ENCODE assay signal across 10 cellular contexts in the genomic region with DNA sequence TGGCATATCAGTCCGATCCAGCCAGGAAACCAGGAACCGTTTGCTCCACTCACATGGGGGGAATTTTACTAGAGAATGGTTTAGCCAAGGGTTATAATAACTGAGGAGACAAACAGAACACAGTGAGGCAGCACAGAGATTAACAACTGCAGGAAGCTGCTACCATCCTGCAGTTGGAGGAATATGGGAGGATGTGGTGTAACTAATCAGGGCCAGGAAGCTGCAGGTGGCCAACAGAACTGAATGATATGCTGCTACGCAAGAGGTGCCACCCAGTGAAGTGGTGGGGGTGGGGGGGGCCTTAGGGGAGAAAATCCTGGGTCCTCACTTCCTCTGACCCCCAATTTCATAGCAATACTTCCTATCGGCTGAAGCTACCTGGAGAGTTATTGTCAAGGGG.
DNase-seq lines count a peak whose midpoint lies in the region; ATAC-seq and TF ChIP-seq lines count a peak whose summit lies in the region.
"Had no signal": no experiment of that assay in that cellular context is flagged by ENCODE, and none has a peak within 500 bp of the region (broad histone marks: within the 10 kb centered on the region; RNA-seq: fewer than 3 reads in every experiment).

No MANE protein-coding gene starts in this region.

- intact Hi-C loops in CD4-positive, alpha-beta T cell (cut with DNase I, micrococcal nuclease), result loop anchor here (1.0 to 10.0 kb wide), 3 partner anchors 13 to 872 kb away; no protein-coding TSS in a partner anchor
- intact Hi-C loops in aorta (cut with DNase I), result no loop called here

- peak overlapping the region; percentile 76 for H3K4me3 Mint-ChIP-seq in CD4-positive, alpha-beta T cell
- H3K4me3 Mint-ChIP-seq in T-helper 1 cell treated with Interleukin-12 subunit alpha and Interleukin-12 subunit beta and Interleukin-4 antibody, amounts not matched to agents 30 μg/mL and 1 μg/mL, for 36 hours, result peak overlapping the region; percentile 67
- no peak overlapping the region for H3K4me3 Mint-ChIP-seq in mesothelial cell of epicardium

- no peaks in the 10 kb centered on the region for H3K27me3 Mint-ChIP-seq in CD4-positive, alpha-beta T cell
- H3K27me3 Mint-ChIP-seq in T-helper 1 cell treated with Interleukin-12 subunit alpha and Interleukin-12 subunit beta and Interleukin-4 antibody, amounts not matched to agents 30 μg/mL and 1 μg/mL, for 36 hours (ENCODE audit: low read depth), result no peaks in the 10 kb centered on the region
- H3K27me3 Mint-ChIP-seq in mesothelial cell of epicardium (ENCODE audit: low read depth), result no peaks in the 10 kb centered on the region

- H3K27me3 ChIP-seq in CD4-positive, alpha-beta T cell (ENCODE audit: control insufficient read depth, insufficient read depth, low read length), result no peaks in the 10 kb centered on the region
- no peaks in the 10 kb centered on the region for H3K27me3 ChIP-seq in aorta (ENCODE audit: control insufficient read depth in 1 of 2, insufficient read depth in 2 of 2, low read length in 1 of 2)

- POLR2A ChIA-PET in CD4-positive, alpha-beta T cell (lab: Charles Lee), result interaction anchor here (1.1 to 9.1 kb wide), 10 partner anchors 12 to 880 kb away, joined by 3 to 104 read pairs (median 4); a partner anchor contains a TSS

- DNase-seq in CD4-positive, alpha-beta T cell, result peak in 6 of 10 experiments; percentile 12 to 42 (median 27)
- peak; percentile 30 for DNase-seq in germinal center (ENCODE audit: low spot score)
- DNase-seq in aorta, result no peak
- no peak for DNase-seq in left lobe of liver (ENCODE audit: low spot score)
- DNase-seq in mesothelial cell of epicardium (ENCODE audit: low spot score in 2 of 2, unreplicated experiment in 2 of 2), result no peak
- DNase-seq: NCI-H1048 had no signal

- H3K27ac ChIP-seq in CD4-positive, alpha-beta T cell (ENCODE audit: low read depth, low read length), result peak overlapping the region; percentile 38
- no peak overlapping the region for H3K27ac ChIP-seq in aorta (ENCODE audit: low read depth in 1 of 2, low read length in 2 of 2)

- H3K4me1 Mint-ChIP-seq in CD4-positive, alpha-beta T cell (ENCODE audit: low read depth), result peaks cover 94% of the 10 kb centered on the region
- peaks cover 75% of the 10 kb centered on the region for H3K4me1 Mint-ChIP-seq in T-helper 1 cell treated with Interleukin-12 subunit alpha and Interleukin-12 subunit beta and Interleukin-4 antibody, amounts not matched to agents 30 μg/mL and 1 μg/mL, for 36 hours (ENCODE audit: low read depth)
- H3K4me1 Mint-ChIP-seq in mesothelial cell of epicardium, result peaks cover 30% of the 10 kb centered on the region

- no peak overlapping the region for H3K4me3 ChIP-seq in aorta (ENCODE audit: low read length in 2 of 2)

- H3K36me3 ChIP-seq in aorta (ENCODE audit: control insufficient read depth in 1 of 2, insufficient read depth in 2 of 2, low read length in 1 of 2), result no peaks in the 10 kb centered on the region

- peak; percentile 57 for ATAC-seq in CD4-positive, alpha-beta T cell (ENCODE audit: poor library complexity)
- ATAC-seq in GM21825 (IDR thresholded peaks at IDR 0.05; ENCODE audit: unreplicated experiment) (peak; percentile 39), aorta (ENCODE audit: low FRiP score) (no peak), left lobe of liver (no peak), GM18502 (IDR thresholded peaks at IDR 0.05; ENCODE audit: poor library complexity, unreplicated experiment) (no peak)
- ATAC-seq: sciatic nerve had no signal

- no peaks in the 10 kb centered on the region for H3K9me3 Mint-ChIP-seq in CD4-positive, alpha-beta T cell
- peaks cover 6% of the 10 kb centered on the region for H3K9me3 Mint-ChIP-seq in T-helper 1 cell treated with Interleukin-12 subunit alpha and Interleukin-12 subunit beta and Interleukin-4 antibody, amounts not matched to agents 30 μg/mL and 1 μg/mL, for 36 hours
- H3K9me3 Mint-ChIP-seq in mesothelial cell of epicardium, result no peaks in the 10 kb centered on the region

- no peak for TF ChIP-seq CTCF in CD4-positive, alpha-beta T cell (IDR thresholded peaks at IDR 0.05)
- TF ChIP-seq CTCF in mesothelial cell of epicardium (IDR thresholded peaks at IDR 0.05; ENCODE audit: unreplicated experiment), result no peak

- H3K36me3 Mint-ChIP-seq in CD4-positive, alpha-beta T cell (ENCODE audit: low read depth), result no peaks in the 10 kb centered on the region
- peaks cover 16% of the 10 kb centered on the region for H3K36me3 Mint-ChIP-seq in T-helper 1 cell treated with Interleukin-12 subunit alpha and Interleukin-12 subunit beta and Interleukin-4 antibody, amounts not matched to agents 30 μg/mL and 1 μg/mL, for 36 hours (ENCODE audit: low read depth)
- no peaks in the 10 kb centered on the region for H3K36me3 Mint-ChIP-seq in mesothelial cell of epicardium

- WGBS in aorta, 2 donors, result 90 to 94% methylated on average over 4 of the region's 4 CpGs

- peak overlapping the region; percentile 85 for H3K27ac Mint-ChIP-seq in CD4-positive, alpha-beta T cell
- H3K27ac Mint-ChIP-seq in T-helper 1 cell treated with Interleukin-12 subunit alpha and Interleukin-12 subunit beta and Interleukin-4 antibody, amounts not matched to agents 30 μg/mL and 1 μg/mL, for 36 hours, result peak overlapping the region; percentile 88
- H3K27ac Mint-ChIP-seq in mesothelial cell of epicardium, result no peak overlapping the region

- H3K4me1 ChIP-seq in aorta (ENCODE audit: control insufficient read depth in 1 of 2, insufficient read depth in 2 of 2, low read length in 2 of 2), result no peaks in the 10 kb centered on the region

- CTCF ChIA-PET in CD4-positive, alpha-beta T cell (lab: Charles Lee), result interaction anchor here (0.6 to 1.4 kb wide), 3 partner anchors 12 to 74 kb away, joined by 3 to 4 read pairs (median 3); no protein-coding TSS in a partner anchor

- H3K9me3 ChIP-seq in CD4-positive, alpha-beta T cell (ENCODE audit: control insufficient read depth, low read length), result no peaks in the 10 kb centered on the region
- H3K9me3 ChIP-seq in aorta (ENCODE audit: control insufficient read depth, low read length), result no peaks in the 10 kb centered on the region

Comparison
In these comparisons a context has a peak if more than half of its experiments do, and no peak if none do; other contexts are left out.
1. ATAC-seq: peak in CD4-positive, alpha-beta T cell (single experiment) and GM21825 (single experiment); none in aorta (single experiment), left lobe of liver (single experiment) and GM18502 (single experiment).
2. DNase-seq: peak in CD4-positive, alpha-beta T cell (6 of 10) and germinal center (single experiment); none in aorta (0 of 2), left lobe of liver (single experiment) and mesothelial cell of epicardium (0 of 2).
3. intact Hi-C loops: an anchor here in CD4-positive, alpha-beta T cell (1.0 to 10.0 kb wide); none called in aorta.